1 cellular context compared by ENCODE assay signal in the genomic region with DNA sequence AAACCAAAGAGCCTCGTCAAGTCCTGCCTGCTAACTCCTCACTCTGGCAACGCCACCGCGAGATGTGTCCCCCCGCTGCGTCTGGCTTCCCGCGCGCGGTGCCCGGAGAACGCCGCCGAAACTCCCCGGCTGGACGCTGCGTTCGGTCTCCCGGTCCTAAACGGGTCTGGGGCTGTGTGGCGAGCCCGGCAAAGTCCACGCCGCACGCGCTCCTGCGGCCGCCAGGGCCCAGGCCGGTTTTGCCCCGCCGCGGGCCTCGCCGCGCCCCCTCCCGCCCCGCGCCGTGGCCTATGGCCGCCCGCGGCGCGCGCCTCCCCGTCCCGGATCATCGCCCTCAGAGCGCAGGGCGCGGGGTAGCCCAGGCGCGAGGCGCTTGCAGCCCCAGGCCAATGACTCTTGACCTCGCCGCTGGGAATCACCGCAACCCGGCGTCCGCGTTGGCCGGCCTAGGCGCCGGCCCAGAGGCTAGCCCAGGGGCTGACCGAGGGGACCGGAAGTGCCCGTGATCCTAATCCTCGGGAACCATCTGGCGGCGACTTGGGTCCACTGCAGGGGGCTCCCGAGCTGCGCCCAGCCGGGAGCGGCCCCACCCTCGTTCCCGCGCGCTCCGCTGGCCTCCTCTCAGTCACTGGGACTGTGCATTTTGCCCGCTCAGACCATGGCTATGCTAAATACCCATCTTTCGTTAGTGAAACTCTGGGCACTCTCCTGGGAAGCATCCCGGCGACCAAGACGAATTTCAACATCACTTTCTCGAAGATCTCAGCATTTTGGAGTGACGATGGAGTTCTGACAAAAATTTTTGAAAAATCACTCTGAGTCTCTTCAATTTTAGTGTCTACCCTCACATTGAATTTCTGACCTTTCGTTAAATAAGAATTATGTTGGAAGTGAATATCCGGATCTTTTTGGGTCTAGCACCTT.
A peak's percentile ranks its signal among the peaks of the same experiment; 100 is the strongest.
TF ChIP-seq lines count a peak whose summit lies in the region.

A gene (minus strand): TSS at position 214 of the 924 bp plus-strand sequence. CDS start 266 bp downstream, outside the sequence.

TF ChIP-seq in HepG2, 621 proteins besides CTCF, POLR2A, EP300 and RAD21 (continued from another document and continues in another):
- TF ChIP-seq, protein P1, sequence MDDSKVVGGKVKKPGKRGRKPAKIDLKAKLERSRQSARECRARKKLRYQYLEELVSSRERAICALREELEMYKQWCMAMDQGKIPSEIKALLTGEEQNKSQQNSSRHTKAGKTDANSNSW (CRISPR knock-in tag; IDR thresholded peaks at IDR 0.05; ENCODE audit: borderline replicate concordance): peak; percentile 11; the same call in 1 of the 2 replicates
- TF ChIP-seq MXI1 (IDR thresholded peaks at IDR 0.05; ENCODE audit: borderline replicate concordance, low read depth, low read length): 0 out of 3 replicates have a peak, but pooled peaks have one; percentile 50
- TF ChIP-seq SAP130 (CRISPR knock-in tag; IDR thresholded peaks at IDR 0.05; ENCODE audit: low read depth): peak; percentile 54
- TF ChIP-seq PITX1 (CRISPR knock-in tag; IDR thresholded peaks at IDR 0.05): peak; percentile 61
- TF ChIP-seq SOX6 (IDR thresholded peaks at IDR 0.05): no peak
- peak; percentile 66 for TF ChIP-seq SOX6 (CRISPR knock-in tag; IDR thresholded peaks at IDR 0.05)
- TF ChIP-seq, protein P2, sequence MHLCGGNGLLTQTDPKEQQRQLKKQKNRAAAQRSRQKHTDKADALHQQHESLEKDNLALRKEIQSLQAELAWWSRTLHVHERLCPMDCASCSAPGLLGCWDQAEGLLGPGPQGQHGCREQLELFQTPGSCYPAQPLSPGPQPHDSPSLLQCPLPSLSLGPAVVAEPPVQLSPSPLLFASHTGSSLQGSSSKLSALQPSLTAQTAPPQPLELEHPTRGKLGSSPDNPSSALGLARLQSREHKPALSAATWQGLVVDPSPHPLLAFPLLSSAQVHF (CRISPR knock-in tag; IDR thresholded peaks at IDR 0.05): 0 out of 2 replicates have a peak, but pooled peaks have one; percentile 28
- TF ChIP-seq, protein P3, sequence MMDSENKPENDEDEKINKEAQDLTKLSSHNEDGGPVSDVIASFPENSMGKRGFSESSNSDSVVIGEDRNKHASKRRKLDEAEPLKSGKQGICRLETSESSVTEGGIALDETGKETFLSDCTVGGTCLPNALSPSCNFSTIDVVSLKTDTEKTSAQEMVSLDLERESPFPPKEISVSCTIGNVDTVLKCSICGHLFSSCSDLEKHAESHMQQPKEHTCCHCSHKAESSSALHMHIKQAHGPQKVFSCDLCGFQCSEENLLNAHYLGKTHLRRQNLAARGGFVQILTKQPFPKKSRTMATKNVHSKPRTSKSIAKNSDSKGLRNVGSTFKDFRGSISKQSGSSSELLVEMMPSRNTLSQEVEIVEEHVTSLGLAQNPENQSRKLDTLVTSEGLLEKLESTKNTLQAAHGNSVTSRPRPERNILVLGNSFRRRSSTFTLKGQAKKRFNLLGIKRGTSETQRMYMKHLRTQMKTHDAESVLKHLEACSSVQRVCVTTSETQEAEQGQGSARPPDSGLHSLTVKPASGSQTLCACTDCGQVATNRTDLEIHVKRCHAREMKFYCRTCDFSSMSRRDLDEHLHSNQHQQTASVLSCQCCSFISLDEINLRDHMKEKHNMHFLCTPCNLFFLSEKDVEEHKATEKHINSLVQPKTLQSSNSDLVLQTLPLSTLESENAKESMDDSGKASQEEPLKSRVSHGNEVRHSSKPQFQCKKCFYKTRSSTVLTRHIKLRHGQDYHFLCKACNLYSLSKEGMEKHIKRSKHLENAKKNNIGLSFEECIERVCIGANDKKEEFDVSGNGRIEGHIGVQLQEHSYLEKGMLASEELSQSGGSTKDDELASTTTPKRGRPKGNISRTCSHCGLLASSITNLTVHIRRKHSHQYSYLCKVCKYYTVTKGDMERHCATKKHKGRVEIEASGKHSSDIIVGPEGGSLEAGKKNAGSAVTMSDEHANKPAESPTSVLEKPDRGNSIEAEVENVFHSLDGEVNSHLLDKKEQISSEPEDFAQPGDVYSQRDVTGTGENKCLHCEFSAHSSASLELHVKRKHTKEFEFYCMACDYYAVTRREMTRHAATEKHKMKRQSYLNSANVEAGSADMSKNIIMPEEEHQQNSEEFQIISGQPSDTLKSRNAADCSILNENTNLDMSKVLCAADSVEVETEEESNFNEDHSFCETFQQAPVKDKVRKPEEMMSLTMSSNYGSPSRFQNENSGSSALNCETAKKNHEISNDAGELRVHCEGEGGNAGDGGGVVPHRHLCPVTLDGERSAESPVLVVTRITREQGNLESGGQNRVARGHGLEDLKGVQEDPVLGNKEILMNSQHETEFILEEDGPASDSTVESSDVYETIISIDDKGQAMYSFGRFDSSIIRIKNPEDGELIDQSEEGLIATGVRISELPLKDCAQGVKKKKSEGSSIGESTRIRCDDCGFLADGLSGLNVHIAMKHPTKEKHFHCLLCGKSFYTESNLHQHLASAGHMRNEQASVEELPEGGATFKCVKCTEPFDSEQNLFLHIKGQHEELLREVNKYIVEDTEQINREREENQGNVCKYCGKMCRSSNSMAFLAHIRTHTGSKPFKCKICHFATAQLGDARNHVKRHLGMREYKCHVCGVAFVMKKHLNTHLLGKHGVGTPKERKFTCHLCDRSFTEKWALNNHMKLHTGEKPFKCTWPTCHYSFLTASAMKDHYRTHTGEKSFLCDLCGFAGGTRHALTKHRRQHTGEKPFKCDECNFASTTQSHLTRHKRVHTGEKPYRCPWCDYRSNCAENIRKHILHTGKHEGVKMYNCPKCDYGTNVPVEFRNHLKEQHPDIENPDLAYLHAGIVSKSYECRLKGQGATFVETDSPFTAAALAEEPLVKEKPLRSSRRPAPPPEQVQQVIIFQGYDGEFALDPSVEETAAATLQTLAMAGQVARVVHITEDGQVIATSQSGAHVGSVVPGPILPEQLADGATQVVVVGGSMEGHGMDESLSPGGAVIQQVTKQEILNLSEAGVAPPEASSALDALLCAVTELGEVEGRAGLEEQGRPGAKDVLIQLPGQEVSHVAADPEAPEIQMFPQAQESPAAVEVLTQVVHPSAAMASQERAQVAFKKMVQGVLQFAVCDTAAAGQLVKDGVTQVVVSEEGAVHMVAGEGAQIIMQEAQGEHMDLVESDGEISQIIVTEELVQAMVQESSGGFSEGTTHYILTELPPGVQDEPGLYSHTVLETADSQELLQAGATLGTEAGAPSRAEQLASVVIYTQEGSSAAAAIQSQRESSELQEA (CRISPR knock-in tag; IDR thresholded peaks at IDR 0.05; ENCODE audit: not compliant biosample characterization): peak; percentile 43
- TF ChIP-seq PRPF4 (IDR thresholded peaks at IDR 0.05; ENCODE audit: low read depth, low read length, poor library complexity, severe bottlenecking): no peak
- TF ChIP-seq GABPA (IDR thresholded peaks at IDR 0.05; ENCODE audit: low read depth, low read length): peak; percentile 54
- peak; percentile 84 for TF ChIP-seq GABPA (CRISPR knock-in tag; IDR thresholded peaks at IDR 0.05; ENCODE audit: low read depth)
- no peak for TF ChIP-seq NR1H2 (CRISPR knock-in tag; IDR thresholded peaks at IDR 0.05; ENCODE audit: borderline replicate concordance, low read depth)
- no peak for TF ChIP-seq FOSL1 (CRISPR knock-in tag; IDR thresholded peaks at IDR 0.05; ENCODE audit: borderline replicate concordance)
- TF ChIP-seq ZNF570 (CRISPR knock-in tag; IDR thresholded peaks at IDR 0.05; ENCODE audit: borderline replicate concordance): no peak
- TF ChIP-seq KMT2B (CRISPR knock-in tag; IDR thresholded peaks at IDR 0.05): peak; percentile 36; the same call in 1 of the 2 replicates
- TF ChIP-seq ZNF598 (CRISPR knock-in tag; IDR thresholded peaks at IDR 0.05; ENCODE audit: borderline replicate concordance): no peak
- peak; percentile 53; the same call in 1 of the 2 replicates for TF ChIP-seq ERF (CRISPR knock-in tag; IDR thresholded peaks at IDR 0.05)
- TF ChIP-seq, protein P4, sequence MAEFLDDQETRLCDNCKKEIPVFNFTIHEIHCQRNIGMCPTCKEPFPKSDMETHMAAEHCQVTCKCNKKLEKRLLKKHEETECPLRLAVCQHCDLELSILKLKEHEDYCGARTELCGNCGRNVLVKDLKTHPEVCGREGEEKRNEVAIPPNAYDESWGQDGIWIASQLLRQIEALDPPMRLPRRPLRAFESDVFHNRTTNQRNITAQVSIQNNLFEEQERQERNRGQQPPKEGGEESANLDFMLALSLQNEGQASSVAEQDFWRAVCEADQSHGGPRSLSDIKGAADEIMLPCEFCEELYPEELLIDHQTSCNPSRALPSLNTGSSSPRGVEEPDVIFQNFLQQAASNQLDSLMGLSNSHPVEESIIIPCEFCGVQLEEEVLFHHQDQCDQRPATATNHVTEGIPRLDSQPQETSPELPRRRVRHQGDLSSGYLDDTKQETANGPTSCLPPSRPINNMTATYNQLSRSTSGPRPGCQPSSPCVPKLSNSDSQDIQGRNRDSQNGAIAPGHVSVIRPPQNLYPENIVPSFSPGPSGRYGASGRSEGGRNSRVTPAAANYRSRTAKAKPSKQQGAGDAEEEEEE (CRISPR knock-in tag; IDR thresholded peaks at IDR 0.05; ENCODE audit: borderline replicate concordance): no peak
- 0 out of 2 replicates have a peak, but pooled peaks have one; percentile 35 for TF ChIP-seq ZNF644 (CRISPR knock-in tag; IDR thresholded peaks at IDR 0.05; ENCODE audit: low read depth)
- TF ChIP-seq, protein P5, sequence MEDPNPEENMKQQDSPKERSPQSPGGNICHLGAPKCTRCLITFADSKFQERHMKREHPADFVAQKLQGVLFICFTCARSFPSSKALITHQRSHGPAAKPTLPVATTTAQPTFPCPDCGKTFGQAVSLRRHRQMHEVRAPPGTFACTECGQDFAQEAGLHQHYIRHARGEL (CRISPR knock-in tag; IDR thresholded peaks at IDR 0.05): no peak
- no peak for TF ChIP-seq ZNF780A (CRISPR knock-in tag; IDR thresholded peaks at IDR 0.05)
- TF ChIP-seq ZNF331 (CRISPR knock-in tag; IDR thresholded peaks at IDR 0.05): 0 out of 2 replicates have a peak, but pooled peaks have one; percentile 53
- TF ChIP-seq, protein P6, sequence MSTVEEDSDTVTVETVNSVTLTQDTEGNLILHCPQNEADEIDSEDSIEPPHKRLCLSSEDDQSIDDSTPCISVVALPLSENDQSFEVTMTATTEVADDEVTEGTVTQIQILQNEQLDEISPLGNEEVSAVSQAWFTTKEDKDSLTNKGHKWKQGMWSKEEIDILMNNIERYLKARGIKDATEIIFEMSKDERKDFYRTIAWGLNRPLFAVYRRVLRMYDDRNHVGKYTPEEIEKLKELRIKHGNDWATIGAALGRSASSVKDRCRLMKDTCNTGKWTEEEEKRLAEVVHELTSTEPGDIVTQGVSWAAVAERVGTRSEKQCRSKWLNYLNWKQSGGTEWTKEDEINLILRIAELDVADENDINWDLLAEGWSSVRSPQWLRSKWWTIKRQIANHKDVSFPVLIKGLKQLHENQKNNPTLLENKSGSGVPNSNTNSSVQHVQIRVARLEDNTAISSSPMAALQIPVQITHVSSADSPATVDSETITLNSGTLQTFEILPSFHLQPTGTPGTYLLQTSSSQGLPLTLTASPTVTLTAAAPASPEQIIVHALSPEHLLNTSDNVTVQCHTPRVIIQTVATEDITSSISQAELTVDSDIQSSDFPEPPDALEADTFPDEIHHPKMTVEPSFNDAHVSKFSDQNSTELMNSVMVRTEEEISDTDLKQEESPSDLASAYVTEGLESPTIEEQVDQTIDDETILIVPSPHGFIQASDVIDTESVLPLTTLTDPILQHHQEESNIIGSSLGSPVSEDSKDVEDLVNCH (CRISPR knock-in tag; IDR thresholded peaks at IDR 0.05): 0 out of 2 replicates have a peak, but pooled peaks have one; percentile 18
- TF ChIP-seq ZNF709 (CRISPR knock-in tag; IDR thresholded peaks at IDR 0.05): no peak
- no peak for TF ChIP-seq SRF (IDR thresholded peaks at IDR 0.05; ENCODE audit: low read depth, low read length)
- TF ChIP-seq GABPB1 (CRISPR knock-in tag; IDR thresholded peaks at IDR 0.05): peak; percentile 95
- TF ChIP-seq, protein P7, sequence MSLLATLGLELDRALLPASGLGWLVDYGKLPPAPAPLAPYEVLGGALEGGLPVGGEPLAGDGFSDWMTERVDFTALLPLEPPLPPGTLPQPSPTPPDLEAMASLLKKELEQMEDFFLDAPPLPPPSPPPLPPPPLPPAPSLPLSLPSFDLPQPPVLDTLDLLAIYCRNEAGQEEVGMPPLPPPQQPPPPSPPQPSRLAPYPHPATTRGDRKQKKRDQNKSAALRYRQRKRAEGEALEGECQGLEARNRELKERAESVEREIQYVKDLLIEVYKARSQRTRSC (CRISPR knock-in tag; IDR thresholded peaks at IDR 0.05; ENCODE audit: low read depth): 0 out of 2 replicates have a peak, but pooled peaks have one; percentile 33
- TF ChIP-seq, protein P8, sequence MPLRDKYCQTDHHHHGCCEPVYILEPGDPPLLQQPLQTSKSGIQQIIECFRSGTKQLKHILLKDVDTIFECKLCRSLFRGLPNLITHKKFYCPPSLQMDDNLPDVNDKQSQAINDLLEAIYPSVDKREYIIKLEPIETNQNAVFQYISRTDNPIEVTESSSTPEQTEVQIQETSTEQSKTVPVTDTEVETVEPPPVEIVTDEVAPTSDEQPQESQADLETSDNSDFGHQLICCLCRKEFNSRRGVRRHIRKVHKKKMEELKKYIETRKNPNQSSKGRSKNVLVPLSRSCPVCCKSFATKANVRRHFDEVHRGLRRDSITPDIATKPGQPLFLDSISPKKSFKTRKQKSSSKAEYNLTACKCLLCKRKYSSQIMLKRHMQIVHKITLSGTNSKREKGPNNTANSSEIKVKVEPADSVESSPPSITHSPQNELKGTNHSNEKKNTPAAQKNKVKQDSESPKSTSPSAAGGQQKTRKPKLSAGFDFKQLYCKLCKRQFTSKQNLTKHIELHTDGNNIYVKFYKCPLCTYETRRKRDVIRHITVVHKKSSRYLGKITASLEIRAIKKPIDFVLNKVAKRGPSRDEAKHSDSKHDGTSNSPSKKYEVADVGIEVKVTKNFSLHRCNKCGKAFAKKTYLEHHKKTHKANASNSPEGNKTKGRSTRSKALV (CRISPR knock-in tag; IDR thresholded peaks at IDR 0.05): peak; percentile 48; the same call in 1 of the 2 replicates
- TF ChIP-seq, protein P9, sequence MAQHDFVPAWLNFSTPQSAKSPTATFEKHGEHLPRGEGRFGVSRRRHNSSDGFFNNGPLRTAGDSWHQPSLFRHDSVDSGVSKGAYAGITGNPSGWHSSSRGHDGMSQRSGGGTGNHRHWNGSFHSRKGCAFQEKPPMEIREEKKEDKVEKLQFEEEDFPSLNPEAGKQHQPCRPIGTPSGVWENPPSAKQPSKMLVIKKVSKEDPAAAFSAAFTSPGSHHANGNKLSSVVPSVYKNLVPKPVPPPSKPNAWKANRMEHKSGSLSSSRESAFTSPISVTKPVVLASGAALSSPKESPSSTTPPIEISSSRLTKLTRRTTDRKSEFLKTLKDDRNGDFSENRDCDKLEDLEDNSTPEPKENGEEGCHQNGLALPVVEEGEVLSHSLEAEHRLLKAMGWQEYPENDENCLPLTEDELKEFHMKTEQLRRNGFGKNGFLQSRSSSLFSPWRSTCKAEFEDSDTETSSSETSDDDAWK (CRISPR knock-in tag; IDR thresholded peaks at IDR 0.05): no peak
- TF ChIP-seq ZNF776 (CRISPR knock-in tag; IDR thresholded peaks at IDR 0.05): peak; percentile 81; the same call in 1 of the 2 replicates
- TF ChIP-seq, protein P10, sequence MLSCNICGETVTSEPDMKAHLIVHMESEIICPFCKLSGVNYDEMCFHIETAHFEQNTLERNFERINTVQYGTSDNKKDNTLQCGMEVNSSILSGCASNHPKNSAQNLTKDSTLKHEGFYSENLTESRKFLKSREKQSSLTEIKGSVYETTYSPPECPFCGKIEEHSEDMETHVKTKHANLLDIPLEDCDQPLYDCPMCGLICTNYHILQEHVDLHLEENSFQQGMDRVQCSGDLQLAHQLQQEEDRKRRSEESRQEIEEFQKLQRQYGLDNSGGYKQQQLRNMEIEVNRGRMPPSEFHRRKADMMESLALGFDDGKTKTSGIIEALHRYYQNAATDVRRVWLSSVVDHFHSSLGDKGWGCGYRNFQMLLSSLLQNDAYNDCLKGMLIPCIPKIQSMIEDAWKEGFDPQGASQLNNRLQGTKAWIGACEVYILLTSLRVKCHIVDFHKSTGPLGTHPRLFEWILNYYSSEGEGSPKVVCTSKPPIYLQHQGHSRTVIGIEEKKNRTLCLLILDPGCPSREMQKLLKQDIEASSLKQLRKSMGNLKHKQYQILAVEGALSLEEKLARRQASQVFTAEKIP (CRISPR knock-in tag; IDR thresholded peaks at IDR 0.05; ENCODE audit: borderline replicate concordance): no peak
- 0 out of 2 replicates have a peak, but pooled peaks have one; percentile 57 for TF ChIP-seq ZNF766 (CRISPR knock-in tag; IDR thresholded peaks at IDR 0.05; ENCODE audit: borderline replicate concordance)
- TF ChIP-seq GTF3A (CRISPR knock-in tag; conservative IDR thresholded peaks at IDR 0.05): 0 out of 2 replicates have a peak, but pooled peaks have one; percentile 50
